8 cellular contexts compared by ENCODE assay signal in the genomic region with DNA sequence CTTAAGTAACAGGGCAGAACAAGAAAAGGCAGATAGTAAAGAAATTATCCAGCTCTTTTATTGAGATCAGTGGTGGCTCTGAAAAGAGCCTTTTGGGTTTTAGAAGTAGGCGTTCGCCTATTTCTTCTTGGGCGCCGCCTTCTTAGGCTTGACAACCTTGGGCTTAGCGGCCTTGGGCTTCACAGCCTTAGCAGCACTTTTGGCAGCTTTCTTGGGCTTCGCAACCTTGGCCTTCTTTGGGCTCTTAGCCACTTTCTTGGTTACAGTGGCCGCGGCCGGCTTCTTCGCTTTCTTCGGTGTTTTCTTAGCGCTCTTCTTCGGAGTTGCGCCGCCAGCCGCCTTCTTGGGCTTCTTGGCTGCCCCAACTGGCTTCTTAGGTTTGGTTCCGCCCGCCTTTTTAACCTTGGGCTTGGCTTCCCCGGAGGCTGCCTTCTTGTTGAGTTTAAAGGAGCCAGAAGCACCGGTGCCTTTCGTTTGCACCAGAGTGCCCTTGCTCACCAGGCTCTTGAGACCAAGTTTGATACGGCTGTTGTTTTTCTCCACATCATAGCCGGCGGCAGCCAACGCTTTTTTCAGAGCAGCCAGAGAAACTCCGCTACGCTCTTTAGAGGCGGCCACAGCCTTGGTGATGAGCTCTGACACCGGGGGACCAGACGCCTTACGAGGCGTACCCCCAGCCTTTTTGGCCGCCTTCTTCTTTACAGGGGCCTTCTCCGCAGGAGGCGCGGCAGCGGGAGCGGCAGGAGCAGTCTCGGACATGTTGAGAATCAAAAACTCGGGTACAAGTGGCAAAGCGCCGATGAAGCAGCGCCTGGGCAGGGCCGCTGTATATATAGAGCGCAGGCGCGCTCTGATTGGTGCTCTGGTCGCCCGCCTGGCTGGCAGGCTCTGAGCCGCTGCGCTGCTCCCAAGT. TPM values are rescaled to one million over a fixed set of nuclear protein-coding genes. Genes with fewer than 3 reads are reported as not detected.
DNase-seq lines count a peak whose midpoint lies in the region; ATAC-seq and TF ChIP-seq lines count a peak whose summit lies in the region.

No MANE protein-coding gene starts in this region.

- no peaks in the 10 kb centered on the region for H3K27me3 ChIP-seq in CD4-positive, CD25-positive, alpha-beta regulatory T cell (ENCODE audit: control insufficient read depth, insufficient read depth, low read length)
- H3K27me3 ChIP-seq in lower lobe of right lung (ENCODE audit: low read depth), result no peaks in the 10 kb centered on the region

- no peaks in the 10 kb centered on the region for H3K9me3 ChIP-seq in CD4-positive, CD25-positive, alpha-beta regulatory T cell (ENCODE audit: control insufficient read depth in 2 of 2, low read length in 2 of 2)
- no peaks in the 10 kb centered on the region for H3K9me3 ChIP-seq in lower lobe of right lung

- H3K27ac ChIP-seq in CD4-positive, CD25-positive, alpha-beta regulatory T cell (ENCODE audit: insufficient read depth, low read length, poor library complexity, severe bottlenecking), result peak overlapping the region; percentile 94
- peak overlapping the region; percentile 93 for H3K27ac ChIP-seq in lower lobe of right lung

- H3K4me1 Mint-ChIP-seq in CD4-positive, CD25-positive, alpha-beta regulatory T cell, result peaks cover 8 to 34% (median 21%) of the 10 kb centered on the region in 4 donors
- peaks cover 22% of the 10 kb centered on the region for H3K4me1 Mint-ChIP-seq in activated CD4-positive, alpha-beta memory T cell treated with anti-CD3 and anti-CD28 coated beads for 36 hours (ENCODE audit: low read depth)

- no peaks in the 10 kb centered on the region for H3K36me3 ChIP-seq in CD4-positive, CD25-positive, alpha-beta regulatory T cell (ENCODE audit: control insufficient read depth, insufficient read depth, low read length)
- H3K36me3 ChIP-seq in lower lobe of right lung, result no peaks in the 10 kb centered on the region

- H3K9me3 Mint-ChIP-seq in CD4-positive, CD25-positive, alpha-beta regulatory T cell, result peaks cover 0 to 1% (median 0%) of the 10 kb centered on the region in 7 donors
- peaks cover 3% of the 10 kb centered on the region for H3K9me3 Mint-ChIP-seq in activated CD4-positive, alpha-beta memory T cell treated with anti-CD3 and anti-CD28 coated beads for 36 hours

- no peak for TF ChIP-seq CTCF in lower lobe of right lung (IDR thresholded peaks at IDR 0.05)

- no peaks in the 10 kb centered on the region for H3K36me3 Mint-ChIP-seq in CD4-positive, CD25-positive, alpha-beta regulatory T cell
- peaks cover 13% of the 10 kb centered on the region for H3K36me3 Mint-ChIP-seq in activated CD4-positive, alpha-beta memory T cell treated with anti-CD3 and anti-CD28 coated beads for 36 hours

- ATAC-seq in CD4-positive, CD25-positive, alpha-beta regulatory T cell (ENCODE audit: low read depth in 2 of 2), result peak; percentile 82 to 83
- peak; percentile 71 for ATAC-seq in GM19452 (IDR thresholded peaks at IDR 0.05; ENCODE audit: unreplicated experiment)
- peak; percentile 54 for ATAC-seq in HG03565 (IDR thresholded peaks at IDR 0.05; ENCODE audit: unreplicated experiment)
- ATAC-seq in lower lobe of right lung, result peak; percentile 95 to 96

- intact Hi-C loops in activated CD4-positive, alpha-beta memory T cell treated with anti-CD3 and anti-CD28 coated beads for 36 hours (cut with micrococcal nuclease), result loop anchor here (1.0 to 10.0 kb wide), 11 partner anchors 11 to 479 kb away; a partner anchor contains a TSS
- intact Hi-C loops in lower lobe of right lung (cut with DNase I), result no loop called here

- CTCF ChIA-PET in activated CD4-positive, alpha-beta memory T cell treated with anti-CD3 and anti-CD28 coated beads for 36 hours (lab: Charles Lee), result interaction anchor here (0.7 to 2.1 kb wide), 4 partner anchors 10 to 41 kb away, joined by 4 to 11 read pairs (median 5); a partner anchor contains a TSS

- H3K27ac Mint-ChIP-seq in CD4-positive, CD25-positive, alpha-beta regulatory T cell, result peak overlapping the region; percentile 96 to 99 (median 98)
- peak overlapping the region; percentile 98 for H3K27ac Mint-ChIP-seq in activated CD4-positive, alpha-beta memory T cell treated with anti-CD3 and anti-CD28 coated beads for 36 hours

- H3K4me3 ChIP-seq in CD4-positive, CD25-positive, alpha-beta regulatory T cell (ENCODE audit: low read depth, low read length), result peak overlapping the region; percentile 99
- H3K4me3 ChIP-seq in lower lobe of right lung, result peak overlapping the region; percentile 59

- POLR2A ChIA-PET in activated CD4-positive, alpha-beta memory T cell treated with anti-CD3 and anti-CD28 coated beads for 36 hours (lab: Charles Lee), result interaction anchor here (0.5 to 5.3 kb wide), 30 partner anchors 10 to 1835 kb away, joined by 3 to 121 read pairs (median 5); a partner anchor contains a TSS

- H3K4me1 ChIP-seq in CD4-positive, CD25-positive, alpha-beta regulatory T cell (ENCODE audit: control insufficient read depth, insufficient read depth, low read length, poor library complexity, severe bottlenecking), result peaks cover 29% of the 10 kb centered on the region
- peaks cover 8% of the 10 kb centered on the region for H3K4me1 ChIP-seq in lower lobe of right lung

- H3K4me3 Mint-ChIP-seq in CD4-positive, CD25-positive, alpha-beta regulatory T cell, result peak overlapping the region; percentile 92 to 99 (median 96)
- H3K4me3 Mint-ChIP-seq in activated CD4-positive, alpha-beta memory T cell treated with anti-CD3 and anti-CD28 coated beads for 36 hours, result peak overlapping the region; percentile 93

- H3K27me3 Mint-ChIP-seq in CD4-positive, CD25-positive, alpha-beta regulatory T cell, result no peaks in the 10 kb centered on the region
- H3K27me3 Mint-ChIP-seq in activated CD4-positive, alpha-beta memory T cell treated with anti-CD3 and anti-CD28 coated beads for 36 hours, result peaks cover 14% of the 10 kb centered on the region

- DNase-seq in CD4-positive, CD25-positive, alpha-beta regulatory T cell, result peak; percentile 73 to 95 (median 91)
- DNase-seq in NCI-H748 treated with DMSO at 0.1 percent for 48 hours (lab: John Stamatoyannopoulos, UW) (peak; percentile 94), ecto neural progenitor cell (ENCODE audit: low spot score) (peak; percentile 87), lower lobe of right lung (peak; percentile 93)
- peak; percentile 96 for DNase-seq in activated CD4-positive, alpha-beta memory T cell treated with anti-CD3 and anti-CD28 coated beads for 36 hours
- DNase-seq in stimulated activated CD4-positive, alpha-beta T cell treated with anti-CD3 and anti-CD28 coated beads, TNF-alpha, amount 100 ng/mL, for 1 hour (ENCODE audit: low read depth in 3 of 3, low spot score in 1 of 3), result peak; percentile 64 to 68 (median 64)

RNA-seq across cellular contexts. Expression of a gene that starts 31.3 kb away (rescaled TPM):
- 2.6 TPM for total RNA-seq in CD4-positive, CD25-positive, alpha-beta regulatory T cell
- polyA plus RNA-seq in CD4-positive, CD25-positive, alpha-beta regulatory T cell, result 1 to 10 TPM; 1.2 to 2.5 (median 2.4) TPM
- total RNA-seq in activated CD4-positive, alpha-beta memory T cell treated with anti-CD3 and anti-CD28 coated beads for 36 hours, result 1 to 10 TPM; 1.0 to 1.4 TPM
- total RNA-seq in lower lobe of right lung, result 12.4 TPM

Comparison
In these comparisons a context has a peak if more than half of its experiments do, and no peak if none do; other contexts are left out.
1. Peak in every context shown above with its lines: DNase-seq, ATAC-seq, H3K4me3 ChIP-seq and H3K27ac ChIP-seq.